Comparison of ENCODE assay signal across 18 cellular contexts in genomic region chr14:34994668-34995067, GRCh38. TPM values are rescaled to one million over a fixed set of nuclear protein-coding genes. Genes with fewer than 3 reads are reported as not detected.
DNase-seq lines count a peak whose midpoint lies in the region; ATAC-seq and TF ChIP-seq lines count a peak whose summit lies in the region.
"Had no signal": no experiment of that assay in that cellular context is flagged by ENCODE, and none has a peak within 500 bp of the region (broad histone marks: within the 10 kb centered on the region; RNA-seq: fewer than 3 reads in every experiment).

No MANE protein-coding gene starts in this region.

- H3K4me3 ChIP-seq in CD4-positive, CD25-positive, alpha-beta regulatory T cell (ENCODE audit: low read depth, low read length): no peak overlapping the region
- H3K4me3 ChIP-seq in GM23338: no peak overlapping the region
- H3K4me3 ChIP-seq in naive thymus-derived CD4-positive, alpha-beta T cell (ENCODE audit: low read length): no peak overlapping the region
- H3K4me3 ChIP-seq: GM23248 had no signal

- CTCF ChIA-PET in naive thymus-derived CD4-positive, alpha-beta T cell (lab: Charles Lee): no interaction called here

- H3K27ac Mint-ChIP-seq in CD4-positive, CD25-positive, alpha-beta regulatory T cell: peak overlapping the region in 2 of 3 donors; percentile 39 to 80
- H3K27ac Mint-ChIP-seq in GM23338: peak overlapping the region; percentile 57; the same call in 1 of the 2 replicates
- peak overlapping the region; percentile 7 for H3K27ac Mint-ChIP-seq in central memory CD8-positive, alpha-beta T cell (ENCODE audit: low read depth)
- H3K27ac Mint-ChIP-seq in naive thymus-derived CD4-positive, alpha-beta T cell: peak overlapping the region in 7 of 9 donors; percentile 4 to 86 (median 36)

- H3K27me3 ChIP-seq in CD4-positive, CD25-positive, alpha-beta regulatory T cell (ENCODE audit: control insufficient read depth, insufficient read depth, low read length): no peaks in the 10 kb centered on the region
- no peaks in the 10 kb centered on the region for H3K27me3 ChIP-seq in GM23338 (ENCODE audit: insufficient read depth)
- H3K27me3 ChIP-seq in naive thymus-derived CD4-positive, alpha-beta T cell (ENCODE audit: control insufficient read depth in 2 of 2, insufficient read depth in 2 of 2, low read length in 2 of 2): no peaks in the 10 kb centered on the region

- no peaks in the 10 kb centered on the region for H3F3A ChIP-seq in GM23338 (replicated peaks; ENCODE audit: low read depth)

- H3K27ac ChIP-seq in CD4-positive, CD25-positive, alpha-beta regulatory T cell (ENCODE audit: insufficient read depth, low read length, poor library complexity, severe bottlenecking): no peak overlapping the region
- H3K27ac ChIP-seq in GM23338 (ENCODE audit: low read depth): 0 out of 2 replicates have a peak overlapping the region, but pooled peaks have one; percentile 42
- H3K27ac ChIP-seq in naive thymus-derived CD4-positive, alpha-beta T cell (ENCODE audit: low read depth, low read length): no peak overlapping the region
- H3K27ac ChIP-seq: GM23248, HL-60 had no signal

- no peak overlapping the region for H3K4me3 Mint-ChIP-seq in CD4-positive, CD25-positive, alpha-beta regulatory T cell
- no peak overlapping the region for H3K4me3 Mint-ChIP-seq in GM23338
- no peak overlapping the region for H3K4me3 Mint-ChIP-seq in central memory CD8-positive, alpha-beta T cell
- no peak overlapping the region for H3K4me3 Mint-ChIP-seq in naive thymus-derived CD4-positive, alpha-beta T cell

- no peaks in the 10 kb centered on the region for H3K9me3 ChIP-seq in CD4-positive, CD25-positive, alpha-beta regulatory T cell (ENCODE audit: control insufficient read depth in 2 of 2, low read length in 2 of 2)
- H3K9me3 ChIP-seq in naive thymus-derived CD4-positive, alpha-beta T cell (ENCODE audit: control insufficient read depth in 2 of 3, low read length in 3 of 3): no peaks in the 10 kb centered on the region
- H3K9me3 ChIP-seq: Caco-2 had no signal

- H4K20me1 ChIP-seq in GM23338 (replicated peaks; ENCODE audit: insufficient read depth): peaks cover 3% of the 10 kb centered on the region

- no peak overlapping the region for H2AFZ ChIP-seq in GM23338
- H2AFZ ChIP-seq: GM23248 had no signal

- POLR2A ChIA-PET in naive thymus-derived CD4-positive, alpha-beta T cell (lab: Charles Lee): no interaction called here

- ATAC-seq in CD4-positive, CD25-positive, alpha-beta regulatory T cell (ENCODE audit: low read depth in 2 of 2): no peak
- no peak for ATAC-seq in GM23338
- no peak for ATAC-seq in central memory CD8-positive, alpha-beta T cell (replicated peaks; ENCODE audit: extremely low read depth, poor library complexity, severe bottlenecking)
- ATAC-seq in naive thymus-derived CD4-positive, alpha-beta T cell: no peak
- no peak for ATAC-seq in HG02973 (IDR thresholded peaks at IDR 0.05; ENCODE audit: unreplicated experiment)

- peaks cover 17% of the 10 kb centered on the region for H3K36me3 Mint-ChIP-seq in CD4-positive, CD25-positive, alpha-beta regulatory T cell
- no peaks in the 10 kb centered on the region for H3K36me3 Mint-ChIP-seq in GM23338 (ENCODE audit: low read depth)
- peaks cover 18% of the 10 kb centered on the region for H3K36me3 Mint-ChIP-seq in central memory CD8-positive, alpha-beta T cell (ENCODE audit: insufficient read depth)
- H3K36me3 Mint-ChIP-seq in naive thymus-derived CD4-positive, alpha-beta T cell: peaks cover 0 to 12% (median 5%) of the 10 kb centered on the region in 5 donors

- no peak for TF ChIP-seq CTCF in GM23338 (conservative IDR thresholded peaks at IDR 0.05; ENCODE audit: low read depth in 2 of 2)

- peaks cover 66% of the 10 kb centered on the region for H3K79me2 ChIP-seq in GM23338 (replicated peaks; ENCODE audit: insufficient read depth)

- no peak for DNase-seq in CD4-positive, CD25-positive, alpha-beta regulatory T cell
- DNase-seq in GM23338 (ENCODE audit: low spot score): no peak
- DNase-seq in central memory CD8-positive, alpha-beta T cell (ENCODE audit: low spot score in 2 of 2): no peak
- DNase-seq in naive thymus-derived CD4-positive, alpha-beta T cell: no peak
- no peak for DNase-seq in NCI-H2081 treated with DMSO at 0.1 percent for 48 hours (lab: John Stamatoyannopoulos, UW)
- DNase-seq in SIG-M5 treated with dmso at 0.1 percent for 504 hours (lab: John Stamatoyannopoulos, UW; ENCODE audit: unreplicated experiment): no peak
- DNase-seq: ACHN; Caco-2; GM23248; KBM-7; NCI-H1436 treated with DMSO at 0.1 percent for 48 hours; NCI-H2107; NCI-H226; NCI-H69; NK-92 treated with Interleukin-12 subunit alpha and Interleukin-12 subunit beta, amount 100 ng/mL, for 24 hours; OCI-M1 had no signal

- no peaks in the 10 kb centered on the region for H3K4me1 ChIP-seq in CD4-positive, CD25-positive, alpha-beta regulatory T cell (ENCODE audit: control insufficient read depth, insufficient read depth, low read length, poor library complexity, severe bottlenecking)
- H3K4me1 ChIP-seq in GM23338 (ENCODE audit: insufficient read depth): no peaks in the 10 kb centered on the region
- peaks cover under 1 to 5% of the 10 kb centered on the region in 2 donors for H3K4me1 ChIP-seq in naive thymus-derived CD4-positive, alpha-beta T cell (ENCODE audit: control insufficient read depth in 2 of 2, insufficient read depth in 2 of 2, low read length in 2 of 2)
- H3K4me1 ChIP-seq: Caco-2 had no signal

- H3K4me2 ChIP-seq in GM23338: no peak overlapping the region

- H3K27me3 Mint-ChIP-seq in CD4-positive, CD25-positive, alpha-beta regulatory T cell: no peaks in the 10 kb centered on the region
- H3K27me3 Mint-ChIP-seq in GM23338 (ENCODE audit: insufficient read depth, low read depth, poor library complexity): no peaks in the 10 kb centered on the region
- no peaks in the 10 kb centered on the region for H3K27me3 Mint-ChIP-seq in central memory CD8-positive, alpha-beta T cell
- H3K27me3 Mint-ChIP-seq in naive thymus-derived CD4-positive, alpha-beta T cell: no peaks in the 10 kb centered on the region

- H3K4me1 Mint-ChIP-seq in CD4-positive, CD25-positive, alpha-beta regulatory T cell: peaks cover 20 to 45% (median 30%) of the 10 kb centered on the region in 4 donors
- H3K4me1 Mint-ChIP-seq in GM23338: no peaks in the 10 kb centered on the region
- H3K4me1 Mint-ChIP-seq in central memory CD8-positive, alpha-beta T cell: peaks cover 13% of the 10 kb centered on the region
- H3K4me1 Mint-ChIP-seq in naive thymus-derived CD4-positive, alpha-beta T cell: peaks cover 14 to 46% (median 28%) of the 10 kb centered on the region in 7 donors

- peaks cover 20% of the 10 kb centered on the region for H3K36me3 ChIP-seq in CD4-positive, CD25-positive, alpha-beta regulatory T cell (ENCODE audit: control insufficient read depth, insufficient read depth, low read length)
- peaks cover 5% of the 10 kb centered on the region; the same call in 1 of the 2 replicates for H3K36me3 ChIP-seq in GM23338 (ENCODE audit: insufficient read depth)
- H3K36me3 ChIP-seq in naive thymus-derived CD4-positive, alpha-beta T cell (ENCODE audit: control insufficient read depth in 2 of 3, insufficient read depth in 3 of 3, low read length in 3 of 3): peaks cover 0 to 6% (median 0%) of the 10 kb centered on the region in 3 experiments

- no peaks in the 10 kb centered on the region for H3K9me2 ChIP-seq in GM23338 (ENCODE audit: insufficient read depth)

- intact Hi-C loops in naive thymus-derived CD4-positive, alpha-beta T cell (cut with micrococcal nuclease): no loop called here

- H3K9me3 Mint-ChIP-seq in CD4-positive, CD25-positive, alpha-beta regulatory T cell: peaks cover 0 to 2% (median 0%) of the 10 kb centered on the region in 7 donors
- no peaks in the 10 kb centered on the region for H3K9me3 Mint-ChIP-seq in GM23338
- H3K9me3 Mint-ChIP-seq in central memory CD8-positive, alpha-beta T cell: no peaks in the 10 kb centered on the region
- H3K9me3 Mint-ChIP-seq in naive thymus-derived CD4-positive, alpha-beta T cell: no peaks in the 10 kb centered on the region

TF ChIP-seq in GM23338, 12 proteins besides CTCF, POLR2A, EP300 and RAD21 (continues in another document):
- no peak for TF ChIP-seq ZNF114 (CRISPR knock-in tag; IDR thresholded peaks at IDR 0.05)
- no peak for TF ChIP-seq POLR2AphosphoS5 (IDR thresholded peaks at IDR 0.05; ENCODE audit: low read depth)
- TF ChIP-seq NANOG (IDR thresholded peaks at IDR 0.05; ENCODE audit: borderline replicate concordance): no peak

RNA-seq across cellular contexts. Expression of gene SRP54, which starts 11.9 kb away (rescaled TPM):
- total RNA-seq in CD4-positive, CD25-positive, alpha-beta regulatory T cell: 44.0 TPM
- 10 to 100 TPM; 32.9 to 46.1 (median 42.9) TPM for polyA plus RNA-seq in CD4-positive, CD25-positive, alpha-beta regulatory T cell
- total RNA-seq in GM23338 (2014; rRNA removed; shearing (Covaris generic)): 61.6 and 77.5 TPM in 2 replicates
- 53.4 and 60.4 TPM in 2 replicates for polyA plus RNA-seq in GM23338 (2016; fragmentation: Nextera tagmentation; extraction: Ambion mirVana)
- total RNA-seq in naive thymus-derived CD4-positive, alpha-beta T cell: 10 to 100 TPM; 35.8 to 61.4 (median 52.0) TPM
- polyA plus RNA-seq in naive thymus-derived CD4-positive, alpha-beta T cell: 10 to 100 TPM; 34.2 to 37.4 TPM

RNA-seq across cellular contexts. Expression of gene FAM177A1, which starts 51.4 kb away (rescaled TPM):
- total RNA-seq in CD4-positive, CD25-positive, alpha-beta regulatory T cell: 152 TPM
- polyA plus RNA-seq in CD4-positive, CD25-positive, alpha-beta regulatory T cell: 10 to 100 TPM; 51.5 to 65.4 (median 57.7) TPM
- 21.0 and 22.8 TPM in 2 replicates for total RNA-seq in GM23338 (2014; rRNA removed; shearing (Covaris generic))
- polyA plus RNA-seq in GM23338 (2016; fragmentation: Nextera tagmentation; extraction: Ambion mirVana): 72.5 and 74.9 TPM in 2 replicates
- total RNA-seq in naive thymus-derived CD4-positive, alpha-beta T cell: 100 to 1,000 TPM in 1 of 5 experiments, 10 to 100 TPM in 4; 34.3 to 135 (median 41.7) TPM
- polyA plus RNA-seq in naive thymus-derived CD4-positive, alpha-beta T cell: 10 to 100 TPM; 34.9 to 36.2 TPM

Comparison
In these comparisons a context has a peak if more than half of its experiments do, and no peak if none do; other contexts are left out.
1. H3K27ac Mint-ChIP-seq: peak in every context shown above with its lines; median percentile 60 in CD4-positive, CD25-positive, alpha-beta regulatory T cell; 57 in GM23338; 36 in naive thymus-derived CD4-positive, alpha-beta T cell; 7 in central memory CD8-positive, alpha-beta T cell.